ENCODE assay signal across 17 cellular contexts in the genomic region with DNA sequence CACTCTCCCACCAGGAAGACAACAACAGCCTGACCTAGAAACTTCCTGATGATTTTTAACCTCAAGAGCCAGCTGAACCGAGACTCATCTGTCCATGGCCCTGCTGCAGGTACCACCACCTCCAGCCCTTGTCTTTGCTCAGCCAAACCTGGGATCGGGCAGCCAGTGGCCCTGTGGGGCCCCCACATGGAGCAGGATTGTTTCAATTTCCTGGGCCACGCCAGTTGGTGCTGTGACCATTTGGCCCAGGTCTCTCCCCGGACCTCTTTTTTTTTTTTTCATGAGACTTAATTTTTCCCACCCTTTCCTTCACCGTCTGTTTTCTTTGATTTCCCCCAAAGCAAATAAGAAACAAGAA. TPM values are rescaled to one million over a fixed set of nuclear protein-coding genes. Genes with fewer than 3 reads are reported as not detected.
DNase-seq lines count a peak whose midpoint lies in the region; ATAC-seq and TF ChIP-seq lines count a peak whose summit lies in the region.
"Had no signal": no experiment of that assay in that cellular context is flagged by ENCODE, and none has a peak within 500 bp of the region (broad histone marks: within the 10 kb centered on the region; RNA-seq: fewer than 3 reads in every experiment).

No MANE protein-coding gene starts in this region.

- H3K9me3 Mint-ChIP-seq in stimulated activated naive CD8-positive, alpha-beta T cell treated with anti-CD3 and anti-CD28 coated beads, Interleukin-15, amount 100 ng/mL, for 72 hours, result no peaks in the 10 kb centered on the region
- H3K9me3 Mint-ChIP-seq: CD8-positive, alpha-beta memory T cell had no signal

- no peak for DNase-seq in fibroblast of the aortic adventitia (ENCODE audit: low read depth)
- no peak for DNase-seq in stomach
- DNase-seq in stimulated activated naive CD8-positive, alpha-beta T cell treated with anti-CD3 and anti-CD28 coated beads, Interleukin-15, amount 100 ng/mL, for 72 hours, result no peak
- DNase-seq in activated CD4-positive, alpha-beta T cell treated with anti-CD3 and anti-CD28 coated beads, Interleukin-2, amount 50 U/mL, for 4 hours, result no peak
- no peak for DNase-seq in WERI-Rb-1
- DNase-seq: activated CD4-positive, CD25-positive, alpha-beta regulatory T cell; activated T-cell treated with anti-CD3 and anti-CD28 coated beads, Interleukin-2, amount 50 U/mL, for 1 hour; amygdala; hypothalamus; NCI-H2171 had no signal

- intact Hi-C loops in stomach (cut with DNase I; ENCODE audit: low total_unique reads), result no loop called here

- peaks cover 42% of the 10 kb centered on the region for H3K27me3 Mint-ChIP-seq in stimulated activated naive CD8-positive, alpha-beta T cell treated with anti-CD3 and anti-CD28 coated beads, Interleukin-15, amount 100 ng/mL, for 72 hours

- H3K27ac Mint-ChIP-seq in stimulated activated naive CD8-positive, alpha-beta T cell treated with anti-CD3 and anti-CD28 coated beads, Interleukin-15, amount 100 ng/mL, for 72 hours, result no peak overlapping the region

- H3K4me3 ChIP-seq in WI38 (ENCODE audit: low read depth, low read length) (peak overlapping the region; percentile 54), fibroblast of the aortic adventitia (ENCODE audit: low read depth, low read length) (peak overlapping the region; percentile 51), stomach (peak overlapping the region in 3 of 4 donors; percentile 10 to 27 (median 25)), WERI-Rb-1 (ENCODE audit: low read depth, low read length) (no peak overlapping the region)
- H3K4me3 ChIP-seq: HAP-1 had no signal

- H3K36me3 ChIP-seq in stomach, result peaks cover 0 to 11% (median 7%) of the 10 kb centered on the region in 4 donors
- no peaks in the 10 kb centered on the region for H3K36me3 ChIP-seq in WERI-Rb-1

- H3K4me1 ChIP-seq in stomach, result peaks cover 15 to 86% (median 57%) of the 10 kb centered on the region in 4 donors

- no peak for ATAC-seq in stimulated activated naive CD8-positive, alpha-beta T cell treated with anti-CD3 and anti-CD28 coated beads, Interleukin-15, amount 100 ng/mL, for 72 hours

- WGBS in stomach, 5 donors, result 43 to 60% (median 49%) methylated on average over 5 of the region's 5 CpGs

- H3K27me3 ChIP-seq in stomach (peaks cover 0 to 95% (median 43%) of the 10 kb centered on the region in 3 donors), WERI-Rb-1 (ENCODE audit: insufficient read depth, low read depth, severe bottlenecking) (peaks cover 86% of the 10 kb centered on the region)

- H3K27ac ChIP-seq in stomach, result peak overlapping the region; percentile 54 to 95 (median 93)
- H3K27ac ChIP-seq in WERI-Rb-1, result no peak overlapping the region

- TF ChIP-seq EP300 in stomach (IDR thresholded peaks at IDR 0.05), result no peak

- no peak for TF ChIP-seq CTCF in WI38 (IDR thresholded peaks at IDR 0.05; ENCODE audit: low read depth, low read length)
- TF ChIP-seq CTCF in fibroblast of the aortic adventitia (IDR thresholded peaks at IDR 0.05; ENCODE audit: insufficient read depth, low read length), result no peak
- no peak for TF ChIP-seq CTCF in stomach (IDR thresholded peaks at IDR 0.05)
- TF ChIP-seq CTCF in WERI-Rb-1 (IDR thresholded peaks at IDR 0.05; ENCODE audit: low read depth, low read length), result no peak

- H3K9me3 ChIP-seq in stomach, result no peaks in the 10 kb centered on the region
- H3K9me3 ChIP-seq in WERI-Rb-1 (ENCODE audit: severe bottlenecking), result peaks cover 9% of the 10 kb centered on the region
- H3K9me3 ChIP-seq: HAP-1 had no signal

- H3K4me3 Mint-ChIP-seq in stimulated activated naive CD8-positive, alpha-beta T cell treated with anti-CD3 and anti-CD28 coated beads, Interleukin-15, amount 100 ng/mL, for 72 hours, result no peak overlapping the region
- H3K4me3 Mint-ChIP-seq: CD8-positive, alpha-beta memory T cell had no signal

- H3K4me1 Mint-ChIP-seq in stimulated activated naive CD8-positive, alpha-beta T cell treated with anti-CD3 and anti-CD28 coated beads, Interleukin-15, amount 100 ng/mL, for 72 hours, result peaks cover 19% of the 10 kb centered on the region

- no peak for TF ChIP-seq POLR2A in stomach (IDR thresholded peaks at IDR 0.05)

RNA-seq across cellular contexts. Expression of a gene that starts 8.3 kb away (rescaled TPM):
- total RNA-seq in fibroblast of the aortic adventitia (ENCODE audit: low replicate concordance) (1.5 and 9.0 TPM in 2 replicates), stomach (10 to 100 TPM in 3 of 5 donors, 1 to 10 TPM in 2; 6.7 to 83.0 (median 10.5) TPM)
- 10 to 100 TPM; 11.3 to 22.2 (median 13.4) TPM for polyA plus RNA-seq in stomach
- total RNA-seq: OCI-LY7 had no signal

RNA-seq across cellular contexts. Expression of a gene that starts 22.4 kb away (rescaled TPM):
- total RNA-seq in fibroblast of the aortic adventitia (ENCODE audit: low replicate concordance), result not detected in 2 replicates
- not detected for total RNA-seq in stomach
- polyA plus RNA-seq in stomach, result under 1 TPM in 1 of 3 donors, not detected in 2; 0.28 TPM
- total RNA-seq: CD8-positive, alpha-beta memory T cell; mononuclear cell; OCI-LY7; renal cortical epithelial cell; subcutaneous adipose tissue had no signal
- polyA plus RNA-seq: CD8-positive, alpha-beta memory T cell had no signal

RNA-seq across cellular contexts. Expression of a gene that starts 25.0 kb away (rescaled TPM):
- 3.8 and 7.0 TPM in 2 replicates for total RNA-seq in fibroblast of the aortic adventitia (ENCODE audit: low replicate concordance)
- 1 to 10 TPM in 1 of 5 donors, under 1 TPM in 2, not detected in 2; 0.45 to 5.1 (median 0.58) TPM for total RNA-seq in stomach
- 1 to 10 TPM; 1.7 to 4.6 (median 2.6) TPM for polyA plus RNA-seq in stomach

RNA-seq across cellular contexts. Expression of a gene that starts 36.9 kb away (rescaled TPM):
- 9.7 and 14.2 TPM in 2 replicates for total RNA-seq in fibroblast of the aortic adventitia (ENCODE audit: low replicate concordance)
- total RNA-seq in stomach, result 10 to 100 TPM in 4 of 5 donors, 1 to 10 TPM in 1; 6.1 to 77.6 (median 17.0) TPM
- polyA plus RNA-seq in stomach, result 1 to 10 TPM; 2.8 to 9.5 (median 3.8) TPM

RNA-seq across cellular contexts. Expression of a gene that starts 40.4 kb away (rescaled TPM):
- total RNA-seq in fibroblast of the aortic adventitia (ENCODE audit: low replicate concordance) (0.27 and 0.57 TPM in 2 replicates), stomach (10 to 100 TPM in 2 of 5 donors, under 1 TPM in 2, not detected in 1; 0.43 to 50.4 (median 6.2) TPM)
- polyA plus RNA-seq in stomach, result 1 to 10 TPM; 2.2 to 2.7 (median 2.4) TPM
- total RNA-seq: CD8-positive, alpha-beta memory T cell; mononuclear cell; OCI-LY7 had no signal
- polyA plus RNA-seq: CD8-positive, alpha-beta memory T cell had no signal
